In genomic region chr13:33761744-33762143, GRCh38 we compare ENCODE assay signal across 9 cellular contexts. TPM values are rescaled to one million over a fixed set of nuclear protein-coding genes. Genes with fewer than 3 reads are reported as not detected.
DNase-seq lines count a peak whose midpoint lies in the region; ATAC-seq and TF ChIP-seq lines count a peak whose summit lies in the region.
"Had no signal": no experiment of that assay in that cellular context is flagged by ENCODE, and none has a peak within 500 bp of the region (broad histone marks: within the 10 kb centered on the region; RNA-seq: fewer than 3 reads in every experiment).

No MANE protein-coding gene starts in this region.

- no peaks in the 10 kb centered on the region for H3K4me1 Mint-ChIP-seq in nephron
- no peaks in the 10 kb centered on the region for H3K4me1 Mint-ChIP-seq in effector memory CD8-positive, alpha-beta T cell (ENCODE audit: low read depth in 2 of 2)

- no peak overlapping the region for H3K4me2 ChIP-seq in GM23248 (ENCODE audit: unreplicated experiment)

- TF ChIP-seq CTCF in adrenal gland (IDR thresholded peaks at IDR 0.05) (peak in 1 of 6 experiments; percentile 14), nephron (IDR thresholded peaks at IDR 0.05; ENCODE audit: unreplicated experiment in 3 of 3) (peak; percentile 15 to 27 (median 20))

- H3K27me3 Mint-ChIP-seq in nephron (ENCODE audit: low read depth) = peaks cover 5% of the 10 kb centered on the region
- peaks cover 10 to 30% of the 10 kb centered on the region in 2 donors for H3K27me3 Mint-ChIP-seq in effector memory CD8-positive, alpha-beta T cell

- TF ChIP-seq POLR2A in adrenal gland (IDR thresholded peaks at IDR 0.05) = no peak

- no peaks in the 10 kb centered on the region for H3K79me2 ChIP-seq in GM23248 (ENCODE audit: insufficient read depth)

- H2AFZ ChIP-seq in GM23248 = no peak overlapping the region

- no peak for ATAC-seq in effector memory CD8-positive, alpha-beta T cell (replicated peaks)
- ATAC-seq in HG02884 (IDR thresholded peaks at IDR 0.05; ENCODE audit: unreplicated experiment) = no peak
- ATAC-seq: activated CD8-positive, alpha-beta T cell treated with anti-CD3 and anti-CD28 coated beads, Interleukin-2, amount 10 ng/mL, durations not matched to agents 7 days and 5 days; mucosa of descending colon had no signal

- peak overlapping the region; percentile 57 to 91 (median 87) for H3K27ac Mint-ChIP-seq in nephron
- H3K27ac Mint-ChIP-seq in effector memory CD8-positive, alpha-beta T cell = no peak overlapping the region
- H3K27ac Mint-ChIP-seq: activated CD8-positive, alpha-beta T cell treated with anti-CD3 and anti-CD28 coated beads, Interleukin-2, amount 10 ng/mL, durations not matched to agents 7 days and 5 days had no signal

- no peaks in the 10 kb centered on the region for H3K9me3 ChIP-seq in GM23248 (ENCODE audit: low read depth)
- H3K9me3 ChIP-seq in adrenal gland (replicated peaks in 1 of 3) = no peaks in the 10 kb centered on the region
- H3K9me3 ChIP-seq: mucosa of descending colon had no signal

- H3K9ac ChIP-seq in GM23248 = no peak overlapping the region

- H3K9me3 Mint-ChIP-seq in nephron = no peaks in the 10 kb centered on the region
- H3K9me3 Mint-ChIP-seq in effector memory CD8-positive, alpha-beta T cell = no peaks in the 10 kb centered on the region

- H3K27ac ChIP-seq in GM23248 (no peak overlapping the region), adrenal gland (no peak overlapping the region)

- no peaks in the 10 kb centered on the region for H3K36me3 Mint-ChIP-seq in nephron (ENCODE audit: low read depth)
- peaks cover under 1% of the 10 kb centered on the region for H3K36me3 Mint-ChIP-seq in effector memory CD8-positive, alpha-beta T cell (ENCODE audit: insufficient read depth)

- intact Hi-C loops in adrenal gland (cut with DNase I) = no loop called here

- in situ Hi-C loops in GM23248 (cut with MboI) = no loop called here

- no peaks in the 10 kb centered on the region for H4K20me1 ChIP-seq in GM23248 (ENCODE audit: insufficient read depth)

- peak; percentile 9 for DNase-seq in GM23248
- peak; percentile 95 for DNase-seq in NCI-H146 treated with DMSO at 0.1 percent for 48 hours (lab: John Stamatoyannopoulos, UW; ENCODE audit: unreplicated experiment)
- DNase-seq in adrenal gland = peak in 5 of 7 donors; percentile 10 to 70 (median 22)
- no peak for DNase-seq in effector memory CD8-positive, alpha-beta T cell
- DNase-seq in T-helper 1 cell = no peak
- DNase-seq: activated CD8-positive, alpha-beta T cell treated with anti-CD3 and anti-CD28 coated beads, Interleukin-2, amount 10 ng/mL, durations not matched to agents 7 days and 5 days; mucosa of descending colon had no signal

- no peaks in the 10 kb centered on the region for H3K27me3 ChIP-seq in GM23248 (replicated peaks; ENCODE audit: insufficient read depth)
- no peaks in the 10 kb centered on the region for H3K27me3 ChIP-seq in adrenal gland

- no peak overlapping the region for H3K4me3 Mint-ChIP-seq in nephron
- no peak overlapping the region for H3K4me3 Mint-ChIP-seq in effector memory CD8-positive, alpha-beta T cell
- H3K4me3 Mint-ChIP-seq: activated CD8-positive, alpha-beta T cell treated with anti-CD3 and anti-CD28 coated beads, Interleukin-2, amount 10 ng/mL, durations not matched to agents 7 days and 5 days had no signal

- no peaks in the 10 kb centered on the region for H3K36me3 ChIP-seq in GM23248 (ENCODE audit: low read depth)
- H3K36me3 ChIP-seq in adrenal gland (replicated peaks in 1 of 2) = no peaks in the 10 kb centered on the region

- 0 out of 2 replicates have a peak, but pooled peaks cover 7% of the 10 kb centered on the region for H3F3A ChIP-seq in GM23248 (ENCODE audit: insufficient read depth)

- 0 out of 2 replicates have a peak, but pooled peaks cover 8% of the 10 kb centered on the region for H3K4me1 ChIP-seq in GM23248 (ENCODE audit: insufficient read depth)
- H3K4me1 ChIP-seq in adrenal gland (replicated peaks in 1 of 2) = no peaks in the 10 kb centered on the region

- WGBS in GM23248 (ENCODE audit: low coverage in 1 of 2, low lambda C conversion rate in 2 of 2, missing lambda C conversion rate in 2 of 2), 2 experiments = 38 to 44% methylated on average over 6 of the region's 6 CpGs
- 40 to 49% (median 42%) methylated on average over 6 of the region's 6 CpGs for WGBS in adrenal gland, 4 donors

- H3K4me3 ChIP-seq in GM23248 (no peak overlapping the region), adrenal gland (no peak overlapping the region)
- H3K4me3 ChIP-seq: mucosa of descending colon had no signal

- no peaks in the 10 kb centered on the region for H3K9me2 ChIP-seq in GM23248 (ENCODE audit: insufficient read depth)

RNA-seq across cellular contexts. Expression of gene RFC3, which starts 56.2 kb away (rescaled TPM):
- total RNA-seq in GM23248 (2014; rRNA removed; shearing (Covaris generic)) = 12.6 and 17.7 TPM in 2 replicates
- polyA plus RNA-seq in GM23248 (2016; fragmentation: Nextera tagmentation; extraction: Ambion mirVana) = 11.5 and 13.1 TPM in 2 replicates
- total RNA-seq in adrenal gland = 10 to 100 TPM in 7 of 8 donors, 1 to 10 TPM in 1; 9.1 to 33.8 (median 20.0) TPM
- polyA plus RNA-seq in adrenal gland = 10 to 100 TPM in 2 of 3 donors, 1 to 10 TPM in 1; 4.4 to 16.1 (median 10.0) TPM

Comparison
In these comparisons a context has a peak if more than half of its experiments do, and no peak if none do; other contexts are left out.
1. DNase-seq: peak in GM23248 (single experiment), NCI-H146 treated with DMSO at 0.1 percent for 48 hours (single experiment) and adrenal gland (5 of 7); none in effector memory CD8-positive, alpha-beta T cell (0 of 3) and T-helper 1 cell (0 of 5).
2. H3K27ac Mint-ChIP-seq: peak in nephron (3 of 3); none in effector memory CD8-positive, alpha-beta T cell (0 of 2).